ENCODE assay signal across 9 cellular contexts in genomic region chr12:40158592-40159111, GRCh38. TPM values are rescaled to one million over a fixed set of nuclear protein-coding genes. Genes with fewer than 3 reads are reported as not detected.
DNase-seq lines count a peak whose midpoint lies in the region; ATAC-seq lines count a peak whose summit lies in the region.
"Had no signal": no experiment of that assay in that cellular context is flagged by ENCODE, and none has a peak within 500 bp of the region (broad histone marks: within the 10 kb centered on the region; RNA-seq: fewer than 3 reads in every experiment).

No MANE protein-coding gene starts in this region.

- peak overlapping the region; percentile 86 for H3K27ac Mint-ChIP-seq in dendritic cell treated with granulocyte-macrophage colony-stimulating factor and Interleukin-4, amounts not matched to agents 40 ng/mL and 50 ng/mL, for 4 days
- H3K27ac Mint-ChIP-seq: natural killer cell treated with Interleukin-12 subunit alpha and Interleukin-12 subunit beta and Interleukin-15 and Interleukin-18, amount 100 ng/mL, for 72 hours had no signal

- H3K9me3 Mint-ChIP-seq in dendritic cell treated with granulocyte-macrophage colony-stimulating factor and Interleukin-4, amounts not matched to agents 40 ng/mL and 50 ng/mL, for 4 days, result peaks cover 15% of the 10 kb centered on the region
- H3K9me3 Mint-ChIP-seq: natural killer cell treated with Interleukin-12 subunit alpha and Interleukin-12 subunit beta and Interleukin-15 and Interleukin-18, amount 100 ng/mL, for 72 hours had no signal

- no peaks in the 10 kb centered on the region for H3K36me3 ChIP-seq in aorta (ENCODE audit: control insufficient read depth in 1 of 2, insufficient read depth in 2 of 2, low read length in 1 of 2)
- H3K36me3 ChIP-seq in H7 (replicated peaks; ENCODE audit: control insufficient read depth, insufficient read depth, low read length), result no peaks in the 10 kb centered on the region

- intact Hi-C loops in Right ventricle myocardium inferior (cut with DNase I), result loop anchor here (10.0 kb wide), 1 partner anchor 766 kb away; no protein-coding TSS in a partner anchor
- intact Hi-C loops in cardiac septum (cut with DNase I), result no loop called here
- intact Hi-C loops in dendritic cell treated with granulocyte-macrophage colony-stimulating factor and Interleukin-4, amounts not matched to agents 40 ng/mL and 50 ng/mL, for 4 days (cut with micrococcal nuclease), result loop anchor here (2.0 to 5.0 kb wide), 2 partner anchors 49 to 66 kb away; partner anchors contain the start of gene LRRK2
- intact Hi-C loops in aorta (cut with DNase I), result no loop called here

- no peak overlapping the region for H3K4me3 ChIP-seq in aorta (ENCODE audit: low read length in 2 of 2)
- no peak overlapping the region for H3K4me3 ChIP-seq in H7 (ENCODE audit: insufficient read depth, low read depth, low read length)

- H3K27me3 Mint-ChIP-seq in dendritic cell treated with granulocyte-macrophage colony-stimulating factor and Interleukin-4, amounts not matched to agents 40 ng/mL and 50 ng/mL, for 4 days, result peaks cover 20% of the 10 kb centered on the region

- peaks cover 42% of the 10 kb centered on the region for H3K4me1 Mint-ChIP-seq in dendritic cell treated with granulocyte-macrophage colony-stimulating factor and Interleukin-4, amounts not matched to agents 40 ng/mL and 50 ng/mL, for 4 days (ENCODE audit: low read depth)

- WGBS in aorta, 2 donors, result 88 to 91% methylated on average over 1 of the region's 1 CpG

- H3K27ac ChIP-seq in aorta (ENCODE audit: low read depth in 1 of 2, low read length in 2 of 2), result no peak overlapping the region

- peak; percentile 69 for ATAC-seq in Right ventricle myocardium inferior
- peak; percentile 46 for ATAC-seq in aorta (ENCODE audit: low FRiP score)

- H3K27me3 ChIP-seq in aorta (ENCODE audit: control insufficient read depth in 1 of 2, insufficient read depth in 2 of 2, low read length in 1 of 2), result no peaks in the 10 kb centered on the region
- H3K27me3 ChIP-seq in H7 (ENCODE audit: control insufficient read depth, insufficient read depth, low read length), result no peaks in the 10 kb centered on the region

- H3K4me1 ChIP-seq in aorta (ENCODE audit: control insufficient read depth in 1 of 2, insufficient read depth in 2 of 2, low read length in 2 of 2), result no peaks in the 10 kb centered on the region

- DNase-seq in Right ventricle myocardium inferior (ENCODE audit: missing footprints) (no peak), cardiac septum (ENCODE audit: low spot score) (no peak), HPDE6-E6E7 (ENCODE audit: extremely low spot score) (peak; percentile 83), aorta (no peak), H7 (no peak), hippocampal formation (lab: John Stamatoyannopoulos, UW) (no peak)
- no peak for DNase-seq in activated CD4-positive, alpha-beta T cell treated with anti-CD3 and anti-CD28 coated beads for 4 hours

- H3K36me3 Mint-ChIP-seq in dendritic cell treated with granulocyte-macrophage colony-stimulating factor and Interleukin-4, amounts not matched to agents 40 ng/mL and 50 ng/mL, for 4 days (ENCODE audit: low read depth), result peaks cover 4% of the 10 kb centered on the region
- H3K36me3 Mint-ChIP-seq: natural killer cell treated with Interleukin-12 subunit alpha and Interleukin-12 subunit beta and Interleukin-15 and Interleukin-18, amount 100 ng/mL, for 72 hours had no signal

- no peak overlapping the region for H3K4me3 Mint-ChIP-seq in dendritic cell treated with granulocyte-macrophage colony-stimulating factor and Interleukin-4, amounts not matched to agents 40 ng/mL and 50 ng/mL, for 4 days
- H3K4me3 Mint-ChIP-seq: natural killer cell treated with Interleukin-12 subunit alpha and Interleukin-12 subunit beta and Interleukin-15 and Interleukin-18, amount 100 ng/mL, for 72 hours had no signal

- H3K9me3 ChIP-seq in aorta (ENCODE audit: control insufficient read depth, low read length), result no peaks in the 10 kb centered on the region

RNA-seq across cellular contexts. Expression of gene SLC2A13, which starts 52.8 kb away (rescaled TPM):
- 6.3 TPM for total RNA-seq in Right ventricle myocardium inferior
- total RNA-seq in cardiac septum, result 13.0 TPM
- total RNA-seq in aorta, result 10 to 100 TPM in 1 of 2 donors, 1 to 10 TPM in 1; 9.0 to 11.4 TPM
- polyA plus RNA-seq in aorta, result 1 to 10 TPM; 1.1 to 2.8 TPM
- total RNA-seq in H7 (2014; rRNA removed; shearing (Covaris generic)), result 13.8 and 20.1 TPM in 2 replicates

Comparison
In these comparisons a context has a peak if more than half of its experiments do, and no peak if none do; other contexts are left out.
1. intact Hi-C loops: an anchor here in Right ventricle myocardium inferior (10.0 kb wide) and dendritic cell treated with granulocyte-macrophage colony-stimulating factor and Interleukin-4, amounts not matched to agents 40 ng/mL and 50 ng/mL, for 4 days (2.0 to 5.0 kb wide); none called in cardiac septum and aorta.